In genomic region chr9:69036319-69036718, GRCh38 we compare ENCODE assay signal across 8 cellular contexts. TPM values are rescaled to one million over a fixed set of nuclear protein-coding genes. Genes with fewer than 3 reads are reported as not detected.
DNase-seq lines count a peak whose midpoint lies in the region; ATAC-seq, FAIRE-seq and TF ChIP-seq lines count a peak whose summit lies in the region.

No MANE protein-coding gene starts in this region.

- ATAC-seq in HG03432 (IDR thresholded peaks at IDR 0.05; ENCODE audit: unreplicated experiment) (peak; percentile 29), heart left ventricle (peak in 3 of 4 donors; percentile 1 to 31 (median 17))

- peak; percentile 7 for DNase-seq in activated T-cell treated with anti-CD3 and anti-CD28 coated beads for 24 hours (ENCODE audit: low read depth)
- no peak for DNase-seq in activated T-cell treated with anti-CD3 and anti-CD28 coated beads, Interleukin-2, amount 50 U/mL, for 1 hour
- peak; percentile 58 for DNase-seq in activated CD8-positive, alpha-beta memory T cell treated with anti-CD3 and anti-CD28 coated beads, Interleukin-2, amount 50 U/mL, for 48 hours
- DNase-seq in heart left ventricle: no peak
- no peak for DNase-seq in retinal pigment epithelial cell (ENCODE audit: low read depth)
- DNase-seq in inferior parietal cortex (ENCODE audit: extremely low spot score): no peak
- no peak for DNase-seq in frontal cortex (ENCODE audit: low spot score in 2 of 2)

- peaks cover 0 to 19% (median 7%) of the 10 kb centered on the region in 12 donors for H3K4me1 ChIP-seq in heart left ventricle

- no peaks in the 10 kb centered on the region for H3K9me3 ChIP-seq in heart left ventricle

- intact Hi-C loops in heart left ventricle (cut with DNase I): loop anchor here in 2 of 10 donors (5.0 kb wide), 2 partner anchors 156 to 161 kb away; no protein-coding TSS in a partner anchor

- WGBS in heart left ventricle, 4 donors: 5 to 8% (median 6%) methylated on average over 14 of the region's 14 CpGs

- no peak for FAIRE-seq in frontal cortex (lab: Jason Lieb, UNC)

- H3K27ac ChIP-seq in heart left ventricle: peak overlapping the region; percentile 28 to 95 (median 87)

- H3K36me3 ChIP-seq in heart left ventricle: no peaks in the 10 kb centered on the region

- H3K4me3 ChIP-seq in heart left ventricle: peak overlapping the region; percentile 46 to 94 (median 78)
- peak overlapping the region; percentile 93 for H3K4me3 ChIP-seq in retinal pigment epithelial cell (ENCODE audit: low read length)

- TF ChIP-seq CTCF in heart left ventricle (IDR thresholded peaks at IDR 0.05) (no peak), retinal pigment epithelial cell (conservative IDR thresholded peaks at IDR 0.05; ENCODE audit: low read depth, low read length) (no peak)

- H3K27me3 ChIP-seq in heart left ventricle: no peaks in the 10 kb centered on the region

- TF ChIP-seq POLR2A in heart left ventricle (IDR thresholded peaks at IDR 0.05): no peak

RNA-seq across cellular contexts. Expression of gene FXN, which starts 0.8 kb away (rescaled TPM):
- total RNA-seq in heart left ventricle (10 to 100 TPM; 16.9 to 40.2 (median 30.0) TPM), frontal cortex (2.0 TPM)
- 10 to 100 TPM; 14.8 to 16.9 TPM for polyA plus RNA-seq in heart left ventricle

RNA-seq across cellular contexts. Expression of gene PRKACG, which starts 22.4 kb away (rescaled TPM):
- not detected for total RNA-seq in heart left ventricle
- not detected for polyA plus RNA-seq in heart left ventricle
- not detected for total RNA-seq in frontal cortex

Comparison
In these comparisons a context has a peak if more than half of its experiments do, and no peak if none do; other contexts are left out.
1. DNase-seq: peak in activated T-cell treated with anti-CD3 and anti-CD28 coated beads for 24 hours (single experiment) and activated CD8-positive, alpha-beta memory T cell treated with anti-CD3 and anti-CD28 coated beads, Interleukin-2, amount 50 U/mL, for 48 hours (single experiment); none in activated T-cell treated with anti-CD3 and anti-CD28 coated beads, Interleukin-2, amount 50 U/mL, for 1 hour (single experiment), heart left ventricle (0 of 5), retinal pigment epithelial cell (single experiment), inferior parietal cortex (single experiment) and frontal cortex (0 of 2).